Comparison of ENCODE assay signal across 25 cellular contexts in genomic region chr3:111961461-111962269, GRCh38. TPM values are rescaled to one million over a fixed set of nuclear protein-coding genes. Genes with fewer than 3 reads are reported as not detected.
DNase-seq lines count a peak whose midpoint lies in the region.
"Had no signal": no experiment of that assay in that cellular context is flagged by ENCODE, and none has a peak within 500 bp of the region (broad histone marks: within the 10 kb centered on the region; RNA-seq: fewer than 3 reads in every experiment).

No MANE protein-coding gene starts in this region.

- H4K20me1 ChIP-seq in Karpas-422 (ENCODE audit: insufficient read depth, low read depth, low read length) = no peaks in the 10 kb centered on the region
- H4K20me1 ChIP-seq: BLaER1 treated with 17β-estradiol and CSF1 and Interleukin-3, amounts not matched to agents 10 nM and 100 nM had no signal

- H3K36me3 ChIP-seq in ACC112 (ENCODE audit: insufficient read depth, low read length) = 0 out of 2 replicates have a peak, but pooled peaks cover 2% of the 10 kb centered on the region
- no peaks in the 10 kb centered on the region for H3K36me3 ChIP-seq in Karpas-422 (ENCODE audit: insufficient read depth, low read length)
- no peaks in the 10 kb centered on the region for H3K36me3 ChIP-seq in ectodermal cell (ENCODE audit: control insufficient read depth, insufficient read depth, low read length)
- H3K36me3 ChIP-seq: BLaER1 treated with 17β-estradiol and CSF1 and Interleukin-3, amounts not matched to agents 10 nM and 100 nM; gastrocnemius medialis had no signal

- no peak overlapping the region for H3K9ac ChIP-seq in Karpas-422 (ENCODE audit: low read length)
- H3K9ac ChIP-seq: BLaER1 treated with 17β-estradiol and CSF1 and Interleukin-3, amounts not matched to agents 10 nM and 100 nM had no signal

- H3K79me2 ChIP-seq in ACC112 (ENCODE audit: control insufficient read depth, insufficient read depth, low read length, unreplicated experiment) (no peaks in the 10 kb centered on the region), Karpas-422 (ENCODE audit: low read length) (no peaks in the 10 kb centered on the region)

- no peak for DNase-seq in Karpas-422
- DNase-seq in myocyte (ENCODE audit: low read depth) = peak; percentile 37
- DNase-seq in pons (ENCODE audit: low spot score) = no peak
- no peak for DNase-seq in iPS-NIHi11 (ENCODE audit: low spot score)
- no peak for DNase-seq in Kasumi-1 (lab: John Stamatoyannopoulos, UW)
- DNase-seq in OCI-M1 (lab: John Stamatoyannopoulos, UW) = no peak
- DNase-seq: activated CD4-positive, alpha-beta T cell treated with anti-CD3 and anti-CD28 coated beads, Interleukin-2, amount 10 ng/mL, durations not matched to agents 24 days and 14 days; activated naive CD4-positive, alpha-beta T cell treated with anti-CD3 and anti-CD28 coated beads, Interleukin-2, amount 10 ng/mL, durations not matched to agents 7 days and 5 days; activated T-cell treated with anti-CD3 and anti-CD28 coated beads, Interleukin-2, amount 50 U/mL, for 72 hours; Caco-2; dermis blood vessel endothelial cell; gastrocnemius medialis; KG1; NCI-H1930; NCI-H345; stimulated activated CD4-positive, alpha-beta T cell treated with anti-CD3 and anti-CD28 coated beads, Interleukin-12 subunit alpha, Interleukin-12 subunit beta, amount 100 ng/mL, for 4 hours; stimulated activated CD4-positive, alpha-beta T cell treated with anti-CD3 and anti-CD28 coated beads, Interleukin-4, amount 100 ng/mL, for 4 hours; stimulated activated naive CD8-positive, alpha-beta T cell treated with anti-CD3 and anti-CD28 coated beads, Interleukin-15, Interleukin-2, amounts not matched to agents 100 U/mL and 50 U/mL, for 24 hours; tibial artery had no signal

- no peaks in the 10 kb centered on the region for H3K9me2 ChIP-seq in Karpas-422 (replicated peaks; ENCODE audit: insufficient read depth, low read length)

- H2AFZ ChIP-seq in ACC112 (ENCODE audit: low read length, unreplicated experiment) (no peak overlapping the region), Karpas-422 (ENCODE audit: low read length) (peak overlapping the region; percentile 55; the same call in 1 of the 2 replicates)

- no peaks in the 10 kb centered on the region for H3K9me3 ChIP-seq in Karpas-422 (ENCODE audit: low read length)
- H3K9me3 ChIP-seq in ectodermal cell (ENCODE audit: control insufficient read depth, low read length) = no peaks in the 10 kb centered on the region
- H3K9me3 ChIP-seq: BLaER1 treated with 17β-estradiol and CSF1 and Interleukin-3, amounts not matched to agents 10 nM and 100 nM; Caco-2; gastrocnemius medialis; right atrium auricular region; tibial artery had no signal

- H3K27me3 ChIP-seq in ACC112 (ENCODE audit: insufficient read depth, low read length) = no peaks in the 10 kb centered on the region
- no peaks in the 10 kb centered on the region for H3K27me3 ChIP-seq in Karpas-422 (ENCODE audit: low read length)
- no peaks in the 10 kb centered on the region for H3K27me3 ChIP-seq in ectodermal cell (ENCODE audit: control insufficient read depth, insufficient read depth, low read length, poor library complexity, severe bottlenecking)
- H3K27me3 ChIP-seq: BLaER1 treated with 17β-estradiol and CSF1 and Interleukin-3, amounts not matched to agents 10 nM and 100 nM; gastrocnemius medialis; right atrium auricular region; tibial artery had no signal

- H3K4me1 ChIP-seq in ACC112 (ENCODE audit: control insufficient read depth, insufficient read depth, low read length, unreplicated experiment) = peaks cover 18% of the 10 kb centered on the region
- peaks cover 3% of the 10 kb centered on the region; the same call in 1 of the 2 replicates for H3K4me1 ChIP-seq in Karpas-422 (ENCODE audit: low read length)
- H3K4me1 ChIP-seq in ectodermal cell (ENCODE audit: control insufficient read depth, insufficient read depth, low read length) = peaks cover 18% of the 10 kb centered on the region
- H3K4me1 ChIP-seq: Caco-2 had no signal

- H3K27ac ChIP-seq in ACC112 (ENCODE audit: low read depth, low read length) (peak overlapping the region; percentile 93), Karpas-422 (ENCODE audit: low read length) (no peak overlapping the region), ectodermal cell (ENCODE audit: insufficient read depth, low read depth, low read length, poor library complexity, severe bottlenecking) (peak overlapping the region; percentile 39)
- H3K27ac ChIP-seq: BLaER1 treated with 17β-estradiol and CSF1 and Interleukin-3, amounts not matched to agents 10 nM and 100 nM; gastrocnemius medialis; right atrium auricular region had no signal

- 71 to 74% methylated on average over 5 of the region's 5 CpGs for WGBS in ectodermal cell, 2 experiments

- H3K4me3 ChIP-seq in ACC112 (ENCODE audit: low read depth, low read length) (no peak overlapping the region), Karpas-422 (ENCODE audit: low read length) (no peak overlapping the region), ectodermal cell (ENCODE audit: insufficient read depth, low read depth, low read length) (no peak overlapping the region)
- H3K4me3 ChIP-seq: BLaER1 treated with 17β-estradiol and CSF1 and Interleukin-3, amounts not matched to agents 10 nM and 100 nM; gastrocnemius medialis; right atrium auricular region; tibial artery had no signal

- no peak overlapping the region for H3K4me2 ChIP-seq in Karpas-422 (ENCODE audit: low read depth, low read length, poor library complexity, severe bottlenecking)
- H3K4me2 ChIP-seq: BLaER1 treated with 17β-estradiol and CSF1 and Interleukin-3, amounts not matched to agents 10 nM and 100 nM had no signal

RNA-seq across cellular contexts. Expression of gene ABHD10, which starts 17.2 kb away (rescaled TPM):
- 20.0 and 52.4 TPM in 2 replicates for total RNA-seq in Karpas-422 (2014; rRNA removed; shearing (Covaris generic); ENCODE audit: low replicate concordance)
- polyA plus RNA-seq in ectodermal cell (2013, experiment 1 of 4) = 36.4 TPM
- 36.2 TPM for polyA plus RNA-seq in ectodermal cell (2013, experiment 2 of 4)
- 36.2 TPM for polyA plus RNA-seq in ectodermal cell (2013, experiment 3 of 4)
- polyA plus RNA-seq in ectodermal cell (2013, experiment 4 of 4) = 40.0 TPM
- 27.1 and 30.1 TPM in 2 replicates for total RNA-seq in myocyte
- polyA plus RNA-seq in myocyte (2012) = 18.7 TPM

RNA-seq across cellular contexts. Expression of gene TAGLN3, which starts 37.1 kb away (rescaled TPM):
- not detected in 2 replicates for total RNA-seq in Karpas-422 (2014; rRNA removed; shearing (Covaris generic); ENCODE audit: low replicate concordance)
- 47.4 TPM for polyA plus RNA-seq in ectodermal cell (2013, experiment 1 of 4)
- 43.2 TPM for polyA plus RNA-seq in ectodermal cell (2013, experiment 2 of 4)
- 55.4 TPM for polyA plus RNA-seq in ectodermal cell (2013, experiment 3 of 4)
- polyA plus RNA-seq in ectodermal cell (2013, experiment 4 of 4) = 67.2 TPM
- 0.36 and 0.56 TPM in 2 replicates for total RNA-seq in myocyte
- 0.16 TPM for polyA plus RNA-seq in myocyte (2012)
- total RNA-seq: Caco-2, gastrocnemius medialis, lung microvascular endothelial cell, osteoblast, right atrium auricular region had no signal
